In the genomic region with DNA sequence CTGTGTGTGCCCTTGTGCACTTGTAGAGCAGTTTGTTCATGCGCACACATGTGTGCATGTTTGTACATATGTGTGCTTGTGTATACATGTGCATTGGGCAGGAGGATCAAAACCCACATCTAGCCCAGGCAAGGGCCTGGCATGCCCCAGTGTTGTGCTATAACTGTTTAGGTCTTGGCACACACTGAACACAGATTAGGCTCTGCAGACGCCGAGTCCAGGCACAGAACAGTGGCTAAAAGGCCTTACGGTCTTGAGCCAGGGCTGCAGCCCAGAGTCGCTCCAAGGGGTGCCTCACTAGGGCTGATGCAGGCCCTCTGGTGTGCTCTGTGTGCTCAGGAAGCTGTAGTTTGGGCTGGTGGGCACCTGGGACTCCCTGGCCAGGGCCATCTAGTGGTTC, we compare ENCODE assay signal across 22 cellular contexts. TPM values are rescaled to one million over a fixed set of nuclear protein-coding genes. Genes with fewer than 3 reads are reported as not detected.
A peak's percentile ranks its signal among the peaks of the same experiment; 100 is the strongest.
DNase-seq lines count a peak whose midpoint lies in the region; ATAC-seq and TF ChIP-seq lines count a peak whose summit lies in the region.
"Had no signal": no experiment of that assay in that cellular context is flagged by ENCODE, and none has a peak within 500 bp of the region (broad histone marks: within the 10 kb centered on the region; RNA-seq: fewer than 3 reads in every experiment).

No MANE protein-coding gene starts in this region.

- 42 to 71% (median 50%) methylated on average over 5 of the region's 5 CpGs for WGBS in psoas muscle, 3 donors

- H3K4me3 Mint-ChIP-seq in activated CD4-positive, alpha-beta T cell treated with anti-CD3 and anti-CD28 coated beads, Interleukin-2, amount 10 ng/mL, durations not matched to agents 24 days and 14 days = no peak overlapping the region
- no peak overlapping the region for H3K4me3 Mint-ChIP-seq in dendritic cell treated with granulocyte-macrophage colony-stimulating factor and Interleukin-4, amounts not matched to agents 40 ng/mL and 50 ng/mL, for 4 days
- H3K4me3 Mint-ChIP-seq in HFFc6 = no peak overlapping the region
- H3K4me3 Mint-ChIP-seq: B cell had no signal

- no peaks in the 10 kb centered on the region for H3K36me3 Mint-ChIP-seq in activated CD4-positive, alpha-beta T cell treated with anti-CD3 and anti-CD28 coated beads, Interleukin-2, amount 10 ng/mL, durations not matched to agents 24 days and 14 days (ENCODE audit: low read depth)
- H3K36me3 Mint-ChIP-seq in dendritic cell treated with granulocyte-macrophage colony-stimulating factor and Interleukin-4, amounts not matched to agents 40 ng/mL and 50 ng/mL, for 4 days (ENCODE audit: low read depth) = no peaks in the 10 kb centered on the region
- H3K36me3 Mint-ChIP-seq in HFFc6 (ENCODE audit: low read depth) = peaks cover 4% of the 10 kb centered on the region; the same call in 1 of the 2 replicates
- H3K36me3 Mint-ChIP-seq: T-cell had no signal

- intact Hi-C loops in activated CD4-positive, alpha-beta T cell treated with anti-CD3 and anti-CD28 coated beads, Interleukin-2, amount 10 ng/mL, durations not matched to agents 24 days and 14 days (cut with micrococcal nuclease) = loop anchor here (5.0 kb wide), 2 partner anchors 174 to 221 kb away; partner anchors contain the start of gene POLM
- intact Hi-C loops in dendritic cell treated with granulocyte-macrophage colony-stimulating factor and Interleukin-4, amounts not matched to agents 40 ng/mL and 50 ng/mL, for 4 days (cut with micrococcal nuclease) = no loop called here
- intact Hi-C loops in psoas muscle (cut with DNase I) = loop anchor here (5.0 kb wide), 2 partner anchors 66 to 221 kb away; no protein-coding TSS in a partner anchor

- no peak for TF ChIP-seq CTCF in RWPE1 (conservative IDR thresholded peaks at IDR 0.05; ENCODE audit: low read depth)
- TF ChIP-seq CTCF in psoas muscle (IDR thresholded peaks at IDR 0.05) = no peak
- no peak for TF ChIP-seq CTCF in HFFc6 (IDR thresholded peaks at IDR 0.05)

- no peaks in the 10 kb centered on the region for H3K27me3 ChIP-seq in psoas muscle (ENCODE audit: insufficient read depth in 3 of 3, low read length in 2 of 3)
- H3K27me3 ChIP-seq: esophagus muscularis mucosa, upper lobe of right lung had no signal

- H3K9me3 Mint-ChIP-seq in activated CD4-positive, alpha-beta T cell treated with anti-CD3 and anti-CD28 coated beads, Interleukin-2, amount 10 ng/mL, durations not matched to agents 24 days and 14 days = no peaks in the 10 kb centered on the region
- H3K9me3 Mint-ChIP-seq in dendritic cell treated with granulocyte-macrophage colony-stimulating factor and Interleukin-4, amounts not matched to agents 40 ng/mL and 50 ng/mL, for 4 days = no peaks in the 10 kb centered on the region
- no peaks in the 10 kb centered on the region for H3K9me3 Mint-ChIP-seq in HFFc6
- H3K9me3 Mint-ChIP-seq: T-cell had no signal

- no peak for DNase-seq in activated CD4-positive, alpha-beta T cell treated with anti-CD3 and anti-CD28 coated beads, Interleukin-2, amount 10 ng/mL, durations not matched to agents 24 days and 14 days
- no peak for DNase-seq in activated CD4-positive, alpha-beta T cell treated with anti-CD3 and anti-CD28 coated beads, Interleukin-2, amount 50 U/mL, for 1 hour
- DNase-seq in RWPE1 (ENCODE audit: low spot score) (no peak), psoas muscle (no peak), HFFc6 (no peak), islet precursor cell (no peak), mucosa of gallbladder (ENCODE audit: low spot score) (no peak)
- DNase-seq: activated naive CD4-positive, alpha-beta T cell; activated T-cell treated with anti-CD3 and anti-CD28 coated beads for 4 hours; Caco-2; DND-41; NCI-H1694 treated with DMSO at 0.1 percent for 48 hours; NCI-H226; PC-9; retina; stimulated activated CD4-positive, alpha-beta T cell treated with anti-CD3 and anti-CD28 coated beads, Interleukin-4, amount 100 ng/mL, for 4 hours; T-cell; upper lobe of right lung had no signal

- ATAC-seq in psoas muscle = no peak
- ATAC-seq: T-cell, upper lobe of right lung had no signal

- peaks cover 61% of the 10 kb centered on the region for H3K4me1 ChIP-seq in psoas muscle

- peaks cover 0 to 5% of the 10 kb centered on the region in 2 donors for H3K36me3 ChIP-seq in psoas muscle (ENCODE audit: insufficient read depth in 1 of 2, low read depth in 1 of 2)
- H3K36me3 ChIP-seq: esophagus muscularis mucosa, upper lobe of right lung had no signal

- H3K4me3 ChIP-seq in psoas muscle = no peak overlapping the region
- H3K4me3 ChIP-seq: esophagus muscularis mucosa, lung, PC-9, upper lobe of right lung had no signal

- CTCF ChIA-PET in RWPE1 (lab: Yijun Ruan, JAX) = no interaction called here

- H3K27ac ChIP-seq in RWPE1 (peak overlapping the region; percentile 95), psoas muscle (peak overlapping the region; percentile 94)
- H3K27ac ChIP-seq: PC-9 had no signal

- peak overlapping the region; percentile 95 for H3K27ac Mint-ChIP-seq in activated CD4-positive, alpha-beta T cell treated with anti-CD3 and anti-CD28 coated beads, Interleukin-2, amount 10 ng/mL, durations not matched to agents 24 days and 14 days
- peak overlapping the region; percentile 30 for H3K27ac Mint-ChIP-seq in dendritic cell treated with granulocyte-macrophage colony-stimulating factor and Interleukin-4, amounts not matched to agents 40 ng/mL and 50 ng/mL, for 4 days
- no peak overlapping the region for H3K27ac Mint-ChIP-seq in HFFc6

- peaks cover 37% of the 10 kb centered on the region for H3K4me1 Mint-ChIP-seq in activated CD4-positive, alpha-beta T cell treated with anti-CD3 and anti-CD28 coated beads, Interleukin-2, amount 10 ng/mL, durations not matched to agents 24 days and 14 days
- H3K4me1 Mint-ChIP-seq in dendritic cell treated with granulocyte-macrophage colony-stimulating factor and Interleukin-4, amounts not matched to agents 40 ng/mL and 50 ng/mL, for 4 days (ENCODE audit: low read depth) = peaks cover 48% of the 10 kb centered on the region
- H3K4me1 Mint-ChIP-seq in HFFc6 (ENCODE audit: low read depth) = peaks cover 32% of the 10 kb centered on the region

- no peaks in the 10 kb centered on the region for H3K9me3 ChIP-seq in psoas muscle
- H3K9me3 ChIP-seq: Caco-2, esophagus muscularis mucosa, upper lobe of right lung had no signal

- H3K27me3 Mint-ChIP-seq in activated CD4-positive, alpha-beta T cell treated with anti-CD3 and anti-CD28 coated beads, Interleukin-2, amount 10 ng/mL, durations not matched to agents 24 days and 14 days = no peaks in the 10 kb centered on the region
- no peaks in the 10 kb centered on the region for H3K27me3 Mint-ChIP-seq in dendritic cell treated with granulocyte-macrophage colony-stimulating factor and Interleukin-4, amounts not matched to agents 40 ng/mL and 50 ng/mL, for 4 days
- H3K27me3 Mint-ChIP-seq in HFFc6 (ENCODE audit: insufficient read depth) = peaks cover 1% of the 10 kb centered on the region; the same call in 1 of the 2 replicates
- H3K27me3 Mint-ChIP-seq: B cell, T-cell had no signal

- POLR2A ChIA-PET in RWPE1 (lab: Yijun Ruan, JAX; ENCODE audit: low non-redundant PET) = no interaction called here

RNA-seq across cellular contexts. Expression of gene YKT6, which starts 55.7 kb away (rescaled TPM):
- total RNA-seq in activated CD4-positive, alpha-beta T cell treated with anti-CD3 and anti-CD28 coated beads, Interleukin-2, amount 10 ng/mL, durations not matched to agents 24 days and 14 days = 87.3 and 92.8 TPM in 2 replicates
- 10 to 100 TPM; 49.7 to 69.4 (median 63.7) TPM for total RNA-seq in psoas muscle
- 100 to 1,000 TPM in 2 of 3 donors, 10 to 100 TPM in 1; 47.7 to 153 (median 148) TPM for polyA plus RNA-seq in psoas muscle
- 100 to 1,000 TPM; 155 to 174 (median 167) TPM for total RNA-seq in HFFc6 (2021; fragmentation: NEBNext Ultra II Directional; extraction: Animal tissue kit (Norgen Biotek cat#: 25700))
- total RNA-seq in mucosa of gallbladder = 58.6 TPM
